Comparison of ENCODE assay signal across 1 cellular context in the genomic region with DNA sequence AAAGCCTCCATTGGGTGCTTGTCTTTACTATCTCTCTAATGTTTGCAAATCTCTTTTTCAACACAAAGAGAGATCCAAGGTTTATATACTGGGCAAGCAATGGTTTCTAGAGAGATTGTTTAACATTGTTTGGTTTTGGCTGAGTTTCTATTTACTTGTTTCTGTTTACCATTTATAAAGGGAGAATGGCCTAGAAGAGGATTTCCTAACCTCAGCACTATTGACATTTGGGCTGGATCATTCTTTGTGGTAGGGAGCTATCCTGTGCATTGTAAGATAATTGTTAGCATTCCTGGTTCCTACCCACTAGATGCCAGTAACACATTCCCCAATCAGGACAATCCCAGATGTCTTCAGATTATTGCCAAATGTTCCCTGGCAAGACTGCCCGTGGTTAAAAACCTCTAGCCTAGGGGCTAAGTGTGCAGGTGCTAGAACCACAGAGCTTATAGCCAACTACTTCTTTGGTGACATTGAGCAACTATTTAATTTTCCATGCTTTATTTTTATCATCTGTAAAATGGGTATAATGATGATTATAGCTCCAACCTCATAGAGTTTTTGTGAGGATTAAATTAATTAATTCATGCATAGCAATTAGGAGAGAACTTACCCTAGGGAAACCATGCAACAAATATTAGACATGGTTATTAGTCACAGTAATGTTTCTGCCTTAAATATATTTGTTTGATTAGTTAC.
TF ChIP-seq lines count a peak whose summit lies in the region.

No MANE protein-coding gene starts in this region.

TF ChIP-seq in HepG2, 621 proteins besides CTCF, POLR2A, EP300 and RAD21 (continued from another document):
- TF ChIP-seq, protein P1, sequence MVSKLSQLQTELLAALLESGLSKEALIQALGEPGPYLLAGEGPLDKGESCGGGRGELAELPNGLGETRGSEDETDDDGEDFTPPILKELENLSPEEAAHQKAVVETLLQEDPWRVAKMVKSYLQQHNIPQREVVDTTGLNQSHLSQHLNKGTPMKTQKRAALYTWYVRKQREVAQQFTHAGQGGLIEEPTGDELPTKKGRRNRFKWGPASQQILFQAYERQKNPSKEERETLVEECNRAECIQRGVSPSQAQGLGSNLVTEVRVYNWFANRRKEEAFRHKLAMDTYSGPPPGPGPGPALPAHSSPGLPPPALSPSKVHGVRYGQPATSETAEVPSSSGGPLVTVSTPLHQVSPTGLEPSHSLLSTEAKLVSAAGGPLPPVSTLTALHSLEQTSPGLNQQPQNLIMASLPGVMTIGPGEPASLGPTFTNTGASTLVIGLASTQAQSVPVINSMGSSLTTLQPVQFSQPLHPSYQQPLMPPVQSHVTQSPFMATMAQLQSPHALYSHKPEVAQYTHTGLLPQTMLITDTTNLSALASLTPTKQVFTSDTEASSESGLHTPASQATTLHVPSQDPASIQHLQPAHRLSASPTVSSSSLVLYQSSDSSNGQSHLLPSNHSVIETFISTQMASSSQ (IDR thresholded peaks at IDR 0.05; ENCODE audit: low read depth): no peak
- TF ChIP-seq, protein P1 (CRISPR knock-in tag; IDR thresholded peaks at IDR 0.05; ENCODE audit: borderline replicate concordance): no peak
- TF ChIP-seq ZSCAN21 (CRISPR knock-in tag; IDR thresholded peaks at IDR 0.05; ENCODE audit: borderline replicate concordance): no peak
- no peak for TF ChIP-seq SOX6 (IDR thresholded peaks at IDR 0.05)
- TF ChIP-seq SOX6 (CRISPR knock-in tag; IDR thresholded peaks at IDR 0.05): peak; percentile 76
- TF ChIP-seq MAFK (conservative IDR thresholded peaks at IDR 0.05 in 1 of 2, IDR thresholded peaks at IDR 0.05 in 1 of 2; ENCODE audit: low read length in 2 of 2): peak in 1 of 2 experiments; percentile 20; a peak in 1 of 4 replicates
- TF ChIP-seq MAFF (IDR thresholded peaks at IDR 0.05; ENCODE audit: low read depth, low read length): 0 out of 2 replicates have a peak, but pooled peaks have one; percentile 35
